In genomic region chr13:94387047-94387446, GRCh38 we compare ENCODE assay signal across 33 cellular contexts.
"Had no signal": no experiment of that assay in that cellular context is flagged by ENCODE, and none has a peak within 500 bp of the region (broad histone marks: within the 10 kb centered on the region; RNA-seq: fewer than 3 reads in every experiment).

No MANE protein-coding gene starts in this region.

- H3K4me3 ChIP-seq: adrenal gland, body of pancreas, breast epithelium had no signal

- H3K4me3 Mint-ChIP-seq: activated B cell treated with CpG ODN at 0.5 μM for 24 hours; activated CD4-positive, alpha-beta memory T cell treated with anti-CD3 and anti-CD28 coated beads for 36 hours; activated CD4-positive, alpha-beta T cell treated with anti-CD3 and anti-CD28 coated beads, Interleukin-2, amount 10 ng/mL, durations not matched to agents 24 days and 14 days; activated CD8-positive, alpha-beta T cell treated with anti-CD3 and anti-CD28 coated beads for 36 hours; activated naive CD4-positive, alpha-beta T cell treated with anti-CD3 and anti-CD28 coated beads for 36 hours; activated naive CD8-positive, alpha-beta T cell treated with anti-CD3 and anti-CD28 coated beads for 36 hours; activated T-cell treated with anti-CD3 and anti-CD28 coated beads, Interleukin-2, amount 50 U/mL, for 4 hours; activated T-cell treated with anti-CD3 and anti-CD28 coated beads, Interleukin-2, amount 50 U/mL, for 72 hours; activated T-helper 1 cell treated with anti-CD3 and anti-CD28 coated beads, Interleukin-12 subunit alpha, Interleukin-12 subunit beta, Interleukin-2, Interleukin-4 antibody, amounts not matched to agents 30 ng/mL and 10 ng/mL and 1 ng/mL, durations not matched to agents 14 hours and 24 hours and 36 hours; activated T-helper 17 cell treated with anti-CD3 and anti-CD28 coated beads, Interleukin-2, amount 50 U/mL, for 72 hours; T-cell; T-helper 17 cell had no signal

- H3K4me1 Mint-ChIP-seq: activated B cell treated with CpG ODN at 0.5 μM for 24 hours; activated CD4-positive, alpha-beta T cell treated with anti-CD3 and anti-CD28 coated beads, Interleukin-2, amount 10 ng/mL, durations not matched to agents 24 days and 14 days; activated T-helper 17 cell treated with anti-CD3 and anti-CD28 coated beads, Interleukin-2, amount 50 U/mL, for 72 hours; T-helper 17 cell had no signal

- H3K36me3 ChIP-seq: adrenal gland, brain microvascular endothelial cell, breast epithelium had no signal

- H3K9me3 Mint-ChIP-seq: activated B cell treated with CpG ODN at 0.5 μM for 24 hours; activated CD4-positive, alpha-beta memory T cell treated with anti-CD3 and anti-CD28 coated beads for 36 hours; activated CD4-positive, alpha-beta T cell treated with anti-CD3 and anti-CD28 coated beads, Interleukin-2, amount 10 ng/mL, durations not matched to agents 24 days and 14 days; activated CD8-positive, alpha-beta T cell treated with anti-CD3 and anti-CD28 coated beads for 36 hours; activated naive CD4-positive, alpha-beta T cell treated with anti-CD3 and anti-CD28 coated beads for 36 hours; activated naive CD4-positive, alpha-beta T cell treated with anti-CD3 and anti-CD28 coated beads, Interleukin-2, amount 50 U/mL, for 72 hours; activated naive CD8-positive, alpha-beta T cell treated with anti-CD3 and anti-CD28 coated beads for 36 hours; activated T-cell treated with anti-CD3 and anti-CD28 coated beads, Interleukin-2, amount 50 U/mL, for 4 hours; activated T-cell treated with anti-CD3 and anti-CD28 coated beads, Interleukin-2, amount 50 U/mL, for 72 hours; activated T-helper 1 cell treated with anti-CD3 and anti-CD28 coated beads, Interleukin-12 subunit alpha, Interleukin-12 subunit beta, Interleukin-2, Interleukin-4 antibody, amounts not matched to agents 30 ng/mL and 10 ng/mL and 1 ng/mL, durations not matched to agents 14 hours and 24 hours and 36 hours; activated T-helper 17 cell treated with anti-CD3 and anti-CD28 coated beads, Interleukin-2, amount 50 U/mL, for 72 hours; T-cell had no signal

- H3K27ac ChIP-seq: adrenal gland, body of pancreas, brain microvascular endothelial cell, breast epithelium, WERI-Rb-1 had no signal

- ATAC-seq: activated CD8-positive, alpha-beta T cell treated with anti-CD3 and anti-CD28 coated beads for 36 hours; activated naive CD4-positive, alpha-beta T cell treated with anti-CD3 and anti-CD28 coated beads, Interleukin-2, amount 50 U/mL, for 72 hours; activated T-cell treated with anti-CD3 and anti-CD28 coated beads, Interleukin-2, amount 50 U/mL, for 4 hours; activated T-cell treated with anti-CD3 and anti-CD28 coated beads, Interleukin-2, amount 50 U/mL, for 72 hours; activated T-helper 17 cell treated with anti-CD3 and anti-CD28 coated beads, Interleukin-2, amount 50 U/mL, for 72 hours; body of pancreas; T-helper 17 cell had no signal

- DNase-seq: activated B cell treated with CpG ODN at 0.5 μM for 24 hours; activated CD4-positive, alpha-beta memory T cell treated with anti-CD3 and anti-CD28 coated beads for 36 hours; activated CD4-positive, alpha-beta T cell treated with anti-CD3 and anti-CD28 coated beads for 4 hours; activated CD4-positive, alpha-beta T cell treated with anti-CD3 and anti-CD28 coated beads, Interleukin-2, amount 10 ng/mL, durations not matched to agents 24 days and 14 days; activated CD4-positive, alpha-beta T cell treated with anti-CD3 and anti-CD28 coated beads, Interleukin-2, amount 50 U/mL, for 1 hour; activated CD4-positive, alpha-beta T cell treated with anti-CD3 and anti-CD28 coated beads, Interleukin-2, amount 50 U/mL, for 4 hours; activated CD4-positive, CD25-positive, alpha-beta regulatory T cell treated with anti-CD3 and anti-CD28 coated beads, Interleukin-2, amount 50 U/mL, for 72 hours; activated CD8-positive, alpha-beta memory T cell treated with anti-CD3 and anti-CD28 coated beads, Interleukin-2, amount 50 U/mL, for 4 hours; activated CD8-positive, alpha-beta T cell treated with anti-CD3 and anti-CD28 coated beads for 36 hours; activated effector memory CD4-positive, alpha-beta T cell treated with anti-CD3 and anti-CD28 coated beads, Interleukin-2, amount 50 U/mL, for 16 hours; activated gamma-delta T cell treated with Interleukin-2 at 50 U/mL for 16 hours; activated naive CD4-positive, alpha-beta T cell; activated naive CD4-positive, alpha-beta T cell treated with anti-CD3 and anti-CD28 coated beads for 36 hours; activated naive CD4-positive, alpha-beta T cell treated with anti-CD3 and anti-CD28 coated beads, Interleukin-2, amount 50 U/mL, for 16 hours; activated naive CD8-positive, alpha-beta T cell treated with anti-CD3 and anti-CD28 coated beads for 36 hours; activated T-cell treated with anti-CD3 and anti-CD28 coated beads for 4 hours; activated T-cell treated with anti-CD3 and anti-CD28 coated beads, Interleukin-2, amount 50 U/mL, for 1 hour; activated T-cell treated with anti-CD3 and anti-CD28 coated beads, Interleukin-2, amount 50 U/mL, for 4 hours; activated T-cell treated with anti-CD3 and anti-CD28 coated beads, Interleukin-2, amount 50 U/mL, for 72 hours; adrenal gland; amniotic stem cell; aorta; body of pancreas; brain microvascular endothelial cell; central memory CD4-positive, alpha-beta T cell; T-cell; T-helper 17 cell; T-helper 9 cell; WERI-Rb-1 had no signal

- H3K27ac Mint-ChIP-seq: activated B cell treated with CpG ODN at 0.5 μM for 24 hours; activated CD4-positive, alpha-beta memory T cell treated with anti-CD3 and anti-CD28 coated beads for 36 hours; activated CD4-positive, alpha-beta T cell treated with anti-CD3 and anti-CD28 coated beads, Interleukin-2, amount 10 ng/mL, durations not matched to agents 24 days and 14 days; activated CD8-positive, alpha-beta T cell treated with anti-CD3 and anti-CD28 coated beads for 36 hours; activated naive CD4-positive, alpha-beta T cell treated with anti-CD3 and anti-CD28 coated beads for 36 hours; activated naive CD4-positive, alpha-beta T cell treated with anti-CD3 and anti-CD28 coated beads, Interleukin-2, amount 50 U/mL, for 72 hours; activated naive CD8-positive, alpha-beta T cell treated with anti-CD3 and anti-CD28 coated beads for 36 hours; activated T-cell treated with anti-CD3 and anti-CD28 coated beads, Interleukin-2, amount 50 U/mL, for 72 hours; activated T-helper 1 cell treated with anti-CD3 and anti-CD28 coated beads, Interleukin-12 subunit alpha, Interleukin-12 subunit beta, Interleukin-2, Interleukin-4 antibody, amounts not matched to agents 30 ng/mL and 10 ng/mL and 1 ng/mL, durations not matched to agents 14 hours and 24 hours and 36 hours; activated T-helper 17 cell treated with anti-CD3 and anti-CD28 coated beads, Interleukin-2, amount 50 U/mL, for 72 hours; T-cell; T-helper 17 cell had no signal

- H3K27me3 ChIP-seq: adrenal gland, body of pancreas, brain microvascular endothelial cell, breast epithelium had no signal

- H3K4me1 ChIP-seq: adrenal gland, breast epithelium had no signal

- H3K9me3 ChIP-seq: adrenal gland, body of pancreas, breast epithelium had no signal

- H3K27me3 Mint-ChIP-seq: activated naive CD8-positive, alpha-beta T cell treated with anti-CD3 and anti-CD28 coated beads for 36 hours had no signal

- H3K36me3 Mint-ChIP-seq: activated CD4-positive, alpha-beta memory T cell treated with anti-CD3 and anti-CD28 coated beads for 36 hours; activated naive CD4-positive, alpha-beta T cell treated with anti-CD3 and anti-CD28 coated beads, Interleukin-2, amount 50 U/mL, for 72 hours; activated naive CD8-positive, alpha-beta T cell treated with anti-CD3 and anti-CD28 coated beads for 36 hours; T-cell had no signal
